ENCODE assay signal across 8 cellular contexts in genomic region chr12:45989277-45989856, GRCh38. TPM values are rescaled to one million over a fixed set of nuclear protein-coding genes. Genes with fewer than 3 reads are reported as not detected.
DNase-seq lines count a peak whose midpoint lies in the region; ATAC-seq and TF ChIP-seq lines count a peak whose summit lies in the region.

No MANE protein-coding gene starts in this region.

- H3K4me1 ChIP-seq in right lobe of liver (peaks cover 0 to 34% (median 8%) of the 10 kb centered on the region in 4 donors), suprapubic skin (peaks cover 48% of the 10 kb centered on the region)

- no peaks in the 10 kb centered on the region for H3K27me3 Mint-ChIP-seq in activated naive CD4-positive, alpha-beta T cell treated with anti-CD3 and anti-CD28 coated beads, Interleukin-2, amount 50 U/mL, for 24 hours

- under 1% methylated on average over 17 of the region's 20 CpGs for WGBS in right lobe of liver (ENCODE audit: insufficient coverage, low coverage, low lambda C conversion rate, missing lambda C conversion rate)
- 2% methylated on average over 20 of the region's 20 CpGs for whole genome bisulfite sequencing in suprapubic skin

- H3K36me3 ChIP-seq in right lobe of liver (no peaks in the 10 kb centered on the region), suprapubic skin (no peaks in the 10 kb centered on the region)

- peak overlapping the region; percentile 99 to 100 (median 99) for H3K27ac ChIP-seq in right lobe of liver
- peak overlapping the region; percentile 100 for H3K27ac ChIP-seq in suprapubic skin

- intact Hi-C loops in right lobe of liver (cut with DNase I), result no loop called here

- peak overlapping the region; percentile 99 for H3K27ac Mint-ChIP-seq in activated naive CD4-positive, alpha-beta T cell treated with anti-CD3 and anti-CD28 coated beads, Interleukin-2, amount 50 U/mL, for 24 hours

- no peak for TF ChIP-seq POLR2A in right lobe of liver (IDR thresholded peaks at IDR 0.05)
- no peak for TF ChIP-seq POLR2A in suprapubic skin (IDR thresholded peaks at IDR 0.05)

- H3K4me1 Mint-ChIP-seq in activated naive CD4-positive, alpha-beta T cell treated with anti-CD3 and anti-CD28 coated beads, Interleukin-2, amount 50 U/mL, for 24 hours, result peaks cover 59% of the 10 kb centered on the region

- H3K9me3 Mint-ChIP-seq in activated naive CD4-positive, alpha-beta T cell treated with anti-CD3 and anti-CD28 coated beads, Interleukin-2, amount 50 U/mL, for 24 hours, result no peaks in the 10 kb centered on the region

- peak overlapping the region; percentile 95 for H3K4me3 Mint-ChIP-seq in activated naive CD4-positive, alpha-beta T cell treated with anti-CD3 and anti-CD28 coated beads, Interleukin-2, amount 50 U/mL, for 24 hours

- H3K27me3 ChIP-seq in right lobe of liver (no peaks in the 10 kb centered on the region), suprapubic skin (no peaks in the 10 kb centered on the region)

- ATAC-seq in HG02759 (IDR thresholded peaks at IDR 0.05; ENCODE audit: unreplicated experiment) (peak; percentile 11), right lobe of liver (peak in 3 of 4 donors; percentile 20 to 37 (median 36))

- DNase-seq in activated naive CD4-positive, alpha-beta T cell treated with Interleukin-2 at 50 U/mL for 16 hours, result no peak
- DNase-seq in NCI-H226 (peak; percentile 74), cardiac fibroblast (ENCODE audit: low read depth in 2 of 2) (peak in 1 of 2 donors; percentile 52), right lobe of liver (no peak), suprapubic skin (ENCODE audit: low spot score in 2 of 2) (no peak), COLO829 (ENCODE audit: low spot score) (no peak)

- TF ChIP-seq CTCF in cardiac fibroblast (IDR thresholded peaks at IDR 0.05; ENCODE audit: low read depth, low read length) (no peak), right lobe of liver (IDR thresholded peaks at IDR 0.05) (no peak), suprapubic skin (IDR thresholded peaks at IDR 0.05) (no peak)

- peak overlapping the region; percentile 94 to 96 for H3K4me3 ChIP-seq in cardiac fibroblast (replicated peaks in 1 of 2; ENCODE audit: low read depth in 2 of 2, low read length in 2 of 2)
- peak overlapping the region; percentile 71 to 84 (median 81) for H3K4me3 ChIP-seq in right lobe of liver
- peak overlapping the region; percentile 99 for H3K4me3 ChIP-seq in suprapubic skin

- H3K9me3 ChIP-seq in right lobe of liver (no peaks in the 10 kb centered on the region), suprapubic skin (no peaks in the 10 kb centered on the region)

- no peak for TF ChIP-seq EP300 in suprapubic skin (IDR thresholded peaks at IDR 0.05)

- H3K36me3 Mint-ChIP-seq in activated naive CD4-positive, alpha-beta T cell treated with anti-CD3 and anti-CD28 coated beads, Interleukin-2, amount 50 U/mL, for 24 hours, result peaks cover 17% of the 10 kb centered on the region

RNA-seq across cellular contexts. Expression of gene SCAF11, which starts 1.0 kb away (rescaled TPM):
- 10 to 100 TPM; 43.2 to 72.1 (median 61.4) TPM for total RNA-seq in right lobe of liver
- 100 to 1,000 TPM; 124 to 221 (median 167) TPM for total RNA-seq in suprapubic skin
